13 cellular contexts compared by ENCODE assay signal in the genomic region with DNA sequence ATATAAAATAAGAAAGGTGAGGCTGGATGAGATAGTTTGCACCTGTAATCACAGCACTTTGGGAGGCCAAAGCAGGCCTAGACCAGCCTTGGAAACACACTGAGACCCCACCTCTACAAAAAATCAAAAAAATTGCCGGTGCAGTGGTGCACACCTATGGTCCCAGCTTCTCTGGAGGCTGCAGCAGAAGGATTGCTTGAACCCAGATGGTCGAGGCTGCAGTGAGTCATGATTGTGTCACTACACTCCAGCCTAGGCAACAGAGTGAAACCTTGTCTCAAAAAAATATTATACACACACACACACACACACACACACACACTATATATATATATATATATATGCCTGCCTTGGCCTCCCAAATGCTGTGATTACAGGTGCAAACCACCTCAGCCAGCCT. TPM values are rescaled to one million over a fixed set of nuclear protein-coding genes. Genes with fewer than 3 reads are reported as not detected.
DNase-seq lines count a peak whose midpoint lies in the region; ATAC-seq, FAIRE-seq and TF ChIP-seq lines count a peak whose summit lies in the region.
"Had no signal": no experiment of that assay in that cellular context is flagged by ENCODE, and none has a peak within 500 bp of the region (broad histone marks: within the 10 kb centered on the region; RNA-seq: fewer than 3 reads in every experiment).

No MANE protein-coding gene starts in this region.

- intact Hi-C loops in Right ventricle myocardium superior (cut with DNase I) (loop anchor here (5.0 kb wide), 1 partner anchor 35 kb away; a partner anchor contains a TSS), transverse colon (cut with DNase I; ENCODE audit: low total_unique reads) (no loop called here)

- TF ChIP-seq CTCF in cardiac muscle cell (IDR thresholded peaks at IDR 0.05; ENCODE audit: low read depth, low read length) (no peak), keratinocyte (optimal IDR thresholded peaks at IDR 0.05 in 1 of 3, IDR thresholded peaks at IDR 0.05 in 1 of 3, conservative IDR thresholded peaks at IDR 0.05 in 1 of 3; ENCODE audit: extremely low read depth in 1 of 3, insufficient read depth in 2 of 3, low read length in 3 of 3) (no peak), transverse colon (IDR thresholded peaks at IDR 0.05) (no peak)

- H3K4me1 Mint-ChIP-seq in activated T-helper 17 cell treated with anti-CD3 and anti-CD28 coated beads, Interleukin-2, amount 50 U/mL, for 72 hours = peaks cover 28% of the 10 kb centered on the region

- peaks cover 40% of the 10 kb centered on the region for H3K36me3 Mint-ChIP-seq in activated T-helper 17 cell treated with anti-CD3 and anti-CD28 coated beads, Interleukin-2, amount 50 U/mL, for 72 hours (ENCODE audit: low read depth)

- H3K36me3 ChIP-seq in cardiac muscle cell (no peaks in the 10 kb centered on the region), keratinocyte (ENCODE audit: control insufficient read depth in 2 of 2, extremely low read depth in 1 of 2, insufficient read depth in 2 of 2, low read length in 2 of 2) (peaks cover 0 to 4% of the 10 kb centered on the region in 2 experiments), transverse colon (no peaks in the 10 kb centered on the region)

- H3K27ac Mint-ChIP-seq in activated T-helper 17 cell treated with anti-CD3 and anti-CD28 coated beads, Interleukin-2, amount 50 U/mL, for 72 hours = peak overlapping the region; percentile 31
- H3K27ac Mint-ChIP-seq: activated T-helper 2 cell treated with anti-CD3 and anti-CD28 coated beads, Interferon-gamma antibody, Interleukin-2, Interleukin-4, amounts not matched to agents 10 μg/mL and 5 μg/mL and 100 μg/mL, durations not matched to agents 14 hours and 24 hours and 36 hours had no signal

- ATAC-seq in Right ventricle myocardium superior (ENCODE audit: poor library complexity) (no peak), HG02970 (IDR thresholded peaks at IDR 0.05; ENCODE audit: low FRiP score, unreplicated experiment) (no peak)
- ATAC-seq in activated T-helper 17 cell treated with anti-CD3 and anti-CD28 coated beads, Interleukin-2, amount 50 U/mL, for 72 hours (replicated peaks) = no peak

- no peak for FAIRE-seq in keratinocyte (lab: Jason Lieb, UNC)

- peak overlapping the region; percentile 98 for H3K4me2 ChIP-seq in keratinocyte (ENCODE audit: control insufficient read depth, extremely low read depth, insufficient read depth, low read depth, low read length)

- WGBS in transverse colon (ENCODE audit: low coverage in 1 of 2), 2 donors = 56% methylated on average over 2 of the region's 2 CpGs; no CpG with 5 or more reads in 1 of the 2 donors

- peaks cover 14% of the 10 kb centered on the region for H3K79me2 ChIP-seq in keratinocyte (ENCODE audit: control insufficient read depth, insufficient read depth, low read length)

- H3K4me1 ChIP-seq in cardiac muscle cell (ENCODE audit: low read depth) (peaks cover 13% of the 10 kb centered on the region), keratinocyte (ENCODE audit: control insufficient read depth, extremely low read depth, insufficient read depth, low read length) (peaks cover 26% of the 10 kb centered on the region), transverse colon (peaks cover 12 to 76% (median 45%) of the 10 kb centered on the region in 4 donors)

- no peak overlapping the region for H2AFZ ChIP-seq in keratinocyte (ENCODE audit: control insufficient read depth, low read length)

- peak overlapping the region; percentile 82 for H3K4me3 ChIP-seq in cardiac muscle cell
- no peak overlapping the region for H3K4me3 ChIP-seq in keratinocyte (ENCODE audit: control insufficient read depth in 2 of 3, extremely low read depth in 1 of 3, insufficient read depth in 2 of 3, low read depth in 1 of 3, low read length in 3 of 3)
- H3K4me3 ChIP-seq in transverse colon = peak overlapping the region in 3 of 4 donors; percentile 76 to 90 (median 80)

- TF ChIP-seq EP300 in transverse colon (IDR thresholded peaks at IDR 0.05; ENCODE audit: low read depth) = no peak

- DNase-seq in cardiac muscle cell (ENCODE audit: low read depth in 1 of 2, low spot score in 1 of 2) (peak in 1 of 2 donors; percentile 10), Right ventricle myocardium superior (no peak), keratinocyte (ENCODE audit: low read depth, low spot score) (peak; percentile 17), transverse colon (no peak), NCI-H2196 treated with DMSO at 0.1 percent for 48 hours (lab: John Stamatoyannopoulos, UW; ENCODE audit: unreplicated experiment) (no peak), DMS153 treated with DMSO at 0.1 percent for 48 hours (lab: John Stamatoyannopoulos, UW; ENCODE audit: unreplicated experiment) (no peak)
- DNase-seq: effector CD4-positive, alpha-beta T cell; NCI-H1694 treated with DMSO at 0.1 percent for 48 hours; stimulated activated CD4-positive, alpha-beta T cell treated with anti-CD3 and anti-CD28 coated beads, Interleukin-4, amount 100 ng/mL, for 24 hours; tibial artery had no signal

- no peak overlapping the region for H3K27ac ChIP-seq in cardiac muscle cell
- H3K27ac ChIP-seq in keratinocyte (ENCODE audit: control insufficient read depth, insufficient read depth, low read length) = no peak overlapping the region
- H3K27ac ChIP-seq in transverse colon = peak overlapping the region in 3 of 4 donors; percentile 87 to 94 (median 92)

- no peaks in the 10 kb centered on the region for H3K27me3 Mint-ChIP-seq in activated T-helper 17 cell treated with anti-CD3 and anti-CD28 coated beads, Interleukin-2, amount 50 U/mL, for 72 hours

- H3K9me3 Mint-ChIP-seq in activated T-helper 17 cell treated with anti-CD3 and anti-CD28 coated beads, Interleukin-2, amount 50 U/mL, for 72 hours = no peaks in the 10 kb centered on the region
- H3K9me3 Mint-ChIP-seq: activated T-helper 2 cell treated with anti-CD3 and anti-CD28 coated beads, Interferon-gamma antibody, Interleukin-2, Interleukin-4, amounts not matched to agents 10 μg/mL and 5 μg/mL and 100 μg/mL, durations not matched to agents 14 hours and 24 hours and 36 hours had no signal

- H3K9me3 ChIP-seq in cardiac muscle cell (ENCODE audit: low read depth) (no peaks in the 10 kb centered on the region), keratinocyte (ENCODE audit: control insufficient read depth, low read depth, low read length) (no peaks in the 10 kb centered on the region), transverse colon (no peaks in the 10 kb centered on the region)
- H3K9me3 ChIP-seq: tibial artery had no signal

- H4K20me1 ChIP-seq in keratinocyte (ENCODE audit: control insufficient read depth, extremely low read depth, insufficient read depth, low read length) = no peaks in the 10 kb centered on the region

- H3K27me3 ChIP-seq in cardiac muscle cell = no peaks in the 10 kb centered on the region
- H3K27me3 ChIP-seq in keratinocyte (ENCODE audit: control insufficient read depth, extremely low read depth, insufficient read depth, low read length) = no peaks in the 10 kb centered on the region
- no peaks in the 10 kb centered on the region for H3K27me3 ChIP-seq in transverse colon
- H3K27me3 ChIP-seq: tibial artery had no signal

- peaks cover 2% of the 10 kb centered on the region for H3K9me1 ChIP-seq in keratinocyte (ENCODE audit: control insufficient read depth, extremely low read depth, insufficient read depth, low read length)

- H3K4me3 Mint-ChIP-seq in activated T-helper 17 cell treated with anti-CD3 and anti-CD28 coated beads, Interleukin-2, amount 50 U/mL, for 72 hours = peak overlapping the region; percentile 75

- dilution Hi-C loops in keratinocyte (cut with MboI; ENCODE audit: extremely low pct_ligation_motif_present, low sequenced_read_pairs) = no loop called here

- in situ Hi-C loops in transverse colon (cut with MboI; ENCODE audit: low pct_ligation_motif_present in 1 of 4, low pct_unique_long_range_greater_than_20kb in 1 of 4, low sequenced_read_pairs in 3 of 4) = no loop called here

- H3K9ac ChIP-seq in keratinocyte (ENCODE audit: control insufficient read depth, extremely low read depth, insufficient read depth, low read length) = no peak overlapping the region

- TF ChIP-seq POLR2A in transverse colon (IDR thresholded peaks at IDR 0.05) = no peak

RNA-seq across cellular contexts. Expression of a gene that starts 1.3 kb away (rescaled TPM):
- 22.1 and 25.7 TPM in 2 replicates for total RNA-seq in cardiac muscle cell
- 24.5 and 43.3 TPM in 2 replicates for polyA plus RNA-seq in cardiac muscle cell
- 13.5 TPM for total RNA-seq in Right ventricle myocardium superior
- total RNA-seq in activated T-helper 17 cell treated with anti-CD3 and anti-CD28 coated beads, Interleukin-2, amount 50 U/mL, for 72 hours = 1 to 10 TPM; 7.1 to 9.3 TPM
- 12.4 to 20.4 TPM (median 19.8 TPM) in 3 replicates for polyA plus RNA-seq in keratinocyte
- polyA plus RNA-seq in keratinocyte (2011; ENCODE audit: low read depth) = 6.6 TPM
- polyA plus RNA-seq in keratinocyte (2011; cell fraction: cytosol; rRNA removed) = 18.3 and 30.7 TPM in 2 replicates
- polyA plus RNA-seq in keratinocyte (2011; cell fraction: nucleus; rRNA removed) = 14.2 and 18.8 TPM in 2 replicates
- polyA plus RNA-seq in keratinocyte (2012; ENCODE audit: low replicate concordance) = 16.3 and 21.8 TPM in 2 replicates
- polyA minus RNA-seq in keratinocyte = 5.7 to 17.3 TPM (median 5.9 TPM) in 3 replicates
- 8.6 TPM for polyA minus RNA-seq in keratinocyte (2011; cell fraction: cytosol; rRNA and poly(A)+ RNA removed)
- 6.9 and 11.1 TPM in 2 replicates for polyA minus RNA-seq in keratinocyte (2011; cell fraction: nucleus; rRNA and poly(A)+ RNA removed)
- 10 to 100 TPM; 35.4 to 91.3 (median 72.7) TPM for total RNA-seq in transverse colon

RNA-seq across cellular contexts. Expression of a gene that starts 36.0 kb away (rescaled TPM):
- total RNA-seq in cardiac muscle cell = 2.5 and 3.0 TPM in 2 replicates
- 0.89 and 3.0 TPM in 2 replicates for polyA plus RNA-seq in cardiac muscle cell
- 4.3 TPM for total RNA-seq in Right ventricle myocardium superior
- total RNA-seq in activated T-helper 17 cell treated with anti-CD3 and anti-CD28 coated beads, Interleukin-2, amount 50 U/mL, for 72 hours = 10 to 100 TPM; 25.4 to 27.8 TPM
- polyA plus RNA-seq in keratinocyte = 0.35 to 2.2 TPM (median 2.0 TPM) in 3 replicates
- polyA plus RNA-seq in keratinocyte (2011; ENCODE audit: low read depth) = 0.27 TPM
- 0.32 and 0.60 TPM in 2 replicates for polyA plus RNA-seq in keratinocyte (2011; cell fraction: cytosol; rRNA removed)
- 0.28 and 0.52 TPM in 2 replicates for polyA plus RNA-seq in keratinocyte (2011; cell fraction: nucleus; rRNA removed)
- 0.23 and 2.7 TPM in 2 replicates for polyA plus RNA-seq in keratinocyte (2012; ENCODE audit: low replicate concordance)
- 0.16 to 1.7 TPM (median 1.5 TPM) in 3 replicates for polyA minus RNA-seq in keratinocyte
- 1.5 TPM for polyA minus RNA-seq in keratinocyte (2011; cell fraction: cytosol; rRNA and poly(A)+ RNA removed)
- 0.21 and 1.2 TPM in 2 replicates for polyA minus RNA-seq in keratinocyte (2011; cell fraction: nucleus; rRNA and poly(A)+ RNA removed)
- 1 to 10 TPM in 3 of 4 donors, not detected in 1; 1.2 to 2.1 (median 1.4) TPM for total RNA-seq in transverse colon

Comparison
In these comparisons a context has a peak if more than half of its experiments do, and no peak if none do; other contexts are left out.
1. H3K27ac ChIP-seq: peak in transverse colon (3 of 4); none in cardiac muscle cell (single experiment) and keratinocyte (single experiment).
2. H3K4me3 ChIP-seq: peak in cardiac muscle cell (single experiment) and transverse colon (3 of 4); none in keratinocyte (0 of 3).